8 cellular contexts compared by ENCODE assay signal in genomic region chr3:141738636-141739363, GRCh38.
DNase-seq lines count a peak whose midpoint lies in the region; ATAC-seq and FAIRE-seq lines count a peak whose summit lies in the region.

No MANE protein-coding gene starts in this region.

- peaks cover 23% of the 10 kb centered on the region for H3K36me3 Mint-ChIP-seq in central memory CD8-positive, alpha-beta T cell (ENCODE audit: insufficient read depth)

- FAIRE-seq in HTR-8/SVneo (lab: Jason Lieb, UNC) = no peak

- H3K9me3 Mint-ChIP-seq in central memory CD8-positive, alpha-beta T cell = no peaks in the 10 kb centered on the region

- peak; percentile 17 for DNase-seq in DMS79 (lab: John Stamatoyannopoulos, UW)
- DNase-seq in HTR-8/SVneo (ENCODE audit: insufficient read length, low spot score) = peak; percentile 34
- DNase-seq in SHP77 (lab: John Stamatoyannopoulos, UW) = peak; percentile 8 to 31
- no peak for DNase-seq in central memory CD8-positive, alpha-beta T cell (ENCODE audit: low spot score in 2 of 2)
- DNase-seq in left kidney (ENCODE audit: low read depth, low spot score) = peak; percentile 64
- DNase-seq in activated CD8-positive, alpha-beta memory T cell treated with anti-CD3 and anti-CD28 coated beads, Interleukin-2, amount 50 U/mL, for 4 hours = no peak

- H3K27me3 Mint-ChIP-seq in central memory CD8-positive, alpha-beta T cell = no peaks in the 10 kb centered on the region

- peaks cover 30% of the 10 kb centered on the region for H3K4me1 Mint-ChIP-seq in central memory CD8-positive, alpha-beta T cell

- peaks cover 10% of the 10 kb centered on the region for H3K4me1 ChIP-seq in stomach smooth muscle (ENCODE audit: control insufficient read depth, insufficient read depth, low read length)

- peak overlapping the region; percentile 82 for H3K27ac ChIP-seq in stomach smooth muscle (ENCODE audit: low read length)

- H3K27me3 ChIP-seq in stomach smooth muscle (ENCODE audit: control insufficient read depth in 1 of 2, insufficient read depth in 2 of 2, low read length in 2 of 2) = no peaks in the 10 kb centered on the region

- peak overlapping the region; percentile 96 to 97 for H3K4me3 ChIP-seq in stomach smooth muscle (ENCODE audit: low read length in 2 of 2)

- peak overlapping the region; percentile 98 for H3K27ac Mint-ChIP-seq in central memory CD8-positive, alpha-beta T cell (ENCODE audit: low read depth)

- H3K9me3 ChIP-seq in stomach smooth muscle (ENCODE audit: control insufficient read depth in 2 of 2, low read length in 2 of 2) = no peaks in the 10 kb centered on the region

- H3K9ac ChIP-seq in stomach smooth muscle (ENCODE audit: low read length in 2 of 2) = peak overlapping the region; percentile 94 to 96

- peak overlapping the region; percentile 97 for H3K4me3 Mint-ChIP-seq in central memory CD8-positive, alpha-beta T cell

- no peaks in the 10 kb centered on the region for H3K36me3 ChIP-seq in stomach smooth muscle (ENCODE audit: control insufficient read depth in 2 of 2, insufficient read depth in 2 of 2, low read length in 2 of 2)

- peak; percentile 9 for ATAC-seq in GM19463 (IDR thresholded peaks at IDR 0.05; ENCODE audit: unreplicated experiment)
- peak; percentile 6 for ATAC-seq in central memory CD8-positive, alpha-beta T cell (replicated peaks; ENCODE audit: extremely low read depth, poor library complexity, severe bottlenecking)

Comparison
In these comparisons a context has a peak if more than half of its experiments do, and no peak if none do; other contexts are left out.
1. DNase-seq: peak in DMS79 (single experiment), HTR-8/SVneo (single experiment), SHP77 (2 of 2) and left kidney (single experiment); none in central memory CD8-positive, alpha-beta T cell (0 of 2) and activated CD8-positive, alpha-beta memory T cell treated with anti-CD3 and anti-CD28 coated beads, Interleukin-2, amount 50 U/mL, for 4 hours (single experiment).